In the genomic region with DNA sequence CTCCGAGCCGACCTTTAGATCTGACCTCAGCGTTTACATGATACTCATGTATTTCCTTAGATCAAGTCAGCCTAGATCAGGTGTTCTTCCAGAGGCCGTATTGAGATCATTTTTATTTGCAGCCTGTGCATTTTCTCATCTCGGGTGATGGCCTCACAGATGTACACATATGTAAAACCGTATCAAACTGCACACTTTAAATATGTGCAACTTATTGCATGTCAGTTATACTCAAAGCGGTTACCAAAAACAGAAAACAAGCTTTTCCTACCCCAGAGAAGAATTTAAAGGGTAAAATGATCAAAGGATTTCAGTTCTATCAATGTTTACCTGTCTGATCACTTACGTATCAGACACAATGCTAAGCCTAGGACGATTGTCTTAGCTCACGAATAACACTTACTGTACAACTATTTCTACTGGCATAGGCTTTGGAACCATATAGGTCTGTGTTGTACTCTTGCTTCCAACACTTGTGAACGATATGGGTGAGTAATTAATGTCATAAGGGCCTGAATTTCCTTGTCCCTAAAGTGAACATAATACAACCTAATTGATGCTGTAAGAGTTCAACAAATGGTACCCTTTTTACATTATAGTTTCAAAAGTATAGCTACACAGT, we compare ENCODE assay signal across 8 cellular contexts. TPM values are rescaled to one million over a fixed set of nuclear protein-coding genes. Genes with fewer than 3 reads are reported as not detected.
DNase-seq lines count a peak whose midpoint lies in the region; ATAC-seq and TF ChIP-seq lines count a peak whose summit lies in the region.

No MANE protein-coding gene starts in this region.

- peak overlapping the region; percentile 61 for H3K27ac ChIP-seq in substantia nigra (ENCODE audit: low read depth, low read length, poor library complexity, severe bottlenecking)

- H3K9me3 Mint-ChIP-seq in activated CD8-positive, alpha-beta T cell treated with anti-CD3 and anti-CD28 coated beads for 36 hours, result no peaks in the 10 kb centered on the region
- no peaks in the 10 kb centered on the region for H3K9me3 Mint-ChIP-seq in immature natural killer cell

- peak overlapping the region; percentile 97 for H3K4me3 Mint-ChIP-seq in activated CD8-positive, alpha-beta T cell treated with anti-CD3 and anti-CD28 coated beads for 36 hours
- H3K4me3 Mint-ChIP-seq in immature natural killer cell, result peak overlapping the region; percentile 94 to 98 (median 96)

- no peak for TF ChIP-seq CTCF in BJ (IDR thresholded peaks at IDR 0.05; ENCODE audit: insufficient read depth, low read depth, low read length)
- TF ChIP-seq CTCF in activated CD8-positive, alpha-beta T cell treated with anti-CD3 and anti-CD28 coated beads for 36 hours (IDR thresholded peaks at IDR 0.05), result no peak

- peaks cover 42% of the 10 kb centered on the region for H3K4me1 Mint-ChIP-seq in activated CD8-positive, alpha-beta T cell treated with anti-CD3 and anti-CD28 coated beads for 36 hours (ENCODE audit: low read depth)
- H3K4me1 Mint-ChIP-seq in immature natural killer cell, result peaks cover 44 to 59% of the 10 kb centered on the region in 2 donors

- H3K27ac Mint-ChIP-seq in activated CD8-positive, alpha-beta T cell treated with anti-CD3 and anti-CD28 coated beads for 36 hours, result peak overlapping the region; percentile 97
- peak overlapping the region; percentile 94 to 99 (median 98) for H3K27ac Mint-ChIP-seq in immature natural killer cell

- H3K9me3 ChIP-seq in HAP-1, result no peaks in the 10 kb centered on the region

- H3K36me3 ChIP-seq in BJ (ENCODE audit: control insufficient read depth, insufficient read depth, low read length) (no peaks in the 10 kb centered on the region; the same call in 1 of the 2 replicates), HAP-1 (replicated peaks) (peaks cover 23% of the 10 kb centered on the region)

- H3K4me3 ChIP-seq in BJ (ENCODE audit: low read depth, low read length), result peak overlapping the region; percentile 82
- peak overlapping the region; percentile 71 for H3K4me3 ChIP-seq in HAP-1

- ATAC-seq in activated CD8-positive, alpha-beta T cell treated with anti-CD3 and anti-CD28 coated beads for 36 hours, result peak; percentile 75

- H3K36me3 Mint-ChIP-seq in activated CD8-positive, alpha-beta T cell treated with anti-CD3 and anti-CD28 coated beads for 36 hours (ENCODE audit: low read depth), result peaks cover 42% of the 10 kb centered on the region
- H3K36me3 Mint-ChIP-seq in immature natural killer cell, result peaks cover 8 to 17% (median 10%) of the 10 kb centered on the region in 3 donors

- H3K4me1 ChIP-seq in HAP-1, result peaks cover 5% of the 10 kb centered on the region; the same call in 1 of the 2 replicates

- H3K27me3 Mint-ChIP-seq in activated CD8-positive, alpha-beta T cell treated with anti-CD3 and anti-CD28 coated beads for 36 hours, result no peaks in the 10 kb centered on the region
- H3K27me3 Mint-ChIP-seq in immature natural killer cell (ENCODE audit: low read depth in 3 of 3), result peaks cover 5 to 12% (median 7%) of the 10 kb centered on the region in 3 donors

- POLR2A ChIA-PET in BJ (lab: Charles Lee), result interaction anchor here (0.5 to 0.7 kb wide), 4 partner anchors 269 to 1424 kb away, joined by 3 to 4 read pairs (median 4); no protein-coding TSS in a partner anchor
- POLR2A ChIA-PET in activated CD8-positive, alpha-beta T cell treated with anti-CD3 and anti-CD28 coated beads for 36 hours (lab: Charles Lee), result interaction anchor here (0.8 to 2.7 kb wide), 9 partner anchors 9 to 960 kb away, joined by 3 to 24 read pairs (median 5); partner anchors contain the start of genes HELB and TMBIM4

- CTCF ChIA-PET in BJ (lab: Yijun Ruan, JAX), result interaction anchor here (0.7 to 2.0 kb wide), 5 partner anchors 11 to 1619 kb away, joined by 3 to 7 read pairs (median 5); no protein-coding TSS in a partner anchor
- CTCF ChIA-PET in activated CD8-positive, alpha-beta T cell treated with anti-CD3 and anti-CD28 coated beads for 36 hours (lab: Charles Lee), result interaction anchor here (1.0 to 2.7 kb wide), 6 partner anchors 9 to 277 kb away, joined by 3 to 9 read pairs (median 6); no protein-coding TSS in a partner anchor

- in situ Hi-C loops in HAP-1 (cut with MboI; ENCODE audit: low sequenced_read_pairs), result no loop called here

- intact Hi-C loops in activated CD8-positive, alpha-beta T cell treated with anti-CD3 and anti-CD28 coated beads for 36 hours (cut with micrococcal nuclease), result loop anchor here (2.0 kb wide), 1 partner anchor 38 kb away; the partner anchor contains the start of gene TMBIM4

- H3K27me3 ChIP-seq in BJ (ENCODE audit: control insufficient read depth, insufficient read depth, low read length) (no peaks in the 10 kb centered on the region), HAP-1 (ENCODE audit: low read depth) (no peaks in the 10 kb centered on the region)

- DNase-seq in BJ (ENCODE audit: low read depth) (no peak), HAP-1 (ENCODE audit: low spot score in 2 of 2) (peak in 1 of 2 experiments; percentile 8), immature natural killer cell (no peak), substantia nigra (lab: John Stamatoyannopoulos, UW) (no peak), GOT3 (lab: John Stamatoyannopoulos, UW) (no peak), D341Med (ENCODE audit: low spot score) (no peak)
- no peak for DNase-seq in activated CD8-positive, alpha-beta T cell treated with anti-CD3 and anti-CD28 coated beads for 36 hours
- DNase-seq in stimulated activated naive CD4-positive, alpha-beta T cell treated with Interleukin-2 at 50 U/mL for 16 hours (lab: John Stamatoyannopoulos, UW), result no peak

RNA-seq across cellular contexts. Expression of gene LLPH, which starts 0.6 kb away (rescaled TPM):
- polyA plus RNA-seq in BJ (2011; rRNA removed), result 4.0 and 12.6 TPM in 2 replicates
- polyA minus RNA-seq in BJ (2011; rRNA and poly(A)+ RNA removed), result 1.5 and 2.3 TPM in 2 replicates
- total RNA-seq in activated CD8-positive, alpha-beta T cell treated with anti-CD3 and anti-CD28 coated beads for 36 hours, result 10 to 100 TPM; 33.6 to 34.1 TPM
- polyA plus RNA-seq in immature natural killer cell, result 10 to 100 TPM; 34.9 to 44.1 (median 36.4) TPM

RNA-seq across cellular contexts. Expression of gene TMBIM4, which starts 38.6 kb away (rescaled TPM):
- polyA plus RNA-seq in BJ (2011; rRNA removed) (108 and 184 TPM in 2 replicates), immature natural killer cell (100 to 1,000 TPM; 314 to 540 (median 336) TPM)
- 27.1 and 35.2 TPM in 2 replicates for polyA minus RNA-seq in BJ (2011; rRNA and poly(A)+ RNA removed)
- 10 to 100 TPM; 41.7 to 45.8 TPM for total RNA-seq in activated CD8-positive, alpha-beta T cell treated with anti-CD3 and anti-CD28 coated beads for 36 hours

RNA-seq across cellular contexts. Expression of gene IRAK3, which starts 57.8 kb away (rescaled TPM):
- polyA plus RNA-seq in BJ (2011; rRNA removed) (3.1 and 6.3 TPM in 2 replicates), immature natural killer cell (1 to 10 TPM in 1 of 3 donors, under 1 TPM in 1, not detected in 1; 0.53 to 1.2 TPM)
- 3.5 and 4.3 TPM in 2 replicates for polyA minus RNA-seq in BJ (2011; rRNA and poly(A)+ RNA removed)
- under 1 TPM; 0.31 to 0.34 TPM for total RNA-seq in activated CD8-positive, alpha-beta T cell treated with anti-CD3 and anti-CD28 coated beads for 36 hours
